Comparison of ENCODE assay signal across 8 cellular contexts in genomic region chr4:165327211-165328100, GRCh38. TPM values are rescaled to one million over a fixed set of nuclear protein-coding genes. Genes with fewer than 3 reads are reported as not detected.
DNase-seq lines count a peak whose midpoint lies in the region; ATAC-seq lines count a peak whose summit lies in the region.

Gene MSMO1, plus strand, starts transcription at chr4:165327669. Its CDS starts 5,702 bp downstream, at chr4:165333371.

- no peaks in the 10 kb centered on the region for H3K27me3 Mint-ChIP-seq in memory B cell

- no peaks in the 10 kb centered on the region for H3K36me3 ChIP-seq in endocrine pancreas (ENCODE audit: control insufficient read depth, insufficient read depth, low read length)

- peaks cover 14% of the 10 kb centered on the region for H3K36me3 Mint-ChIP-seq in memory B cell

- H3K4me3 ChIP-seq in endocrine pancreas (ENCODE audit: control insufficient read depth, insufficient read depth, low read length): peak within 1 kb of the TSS; percentile 93

- peak; percentile 98 for DNase-seq in Caki2 (ENCODE audit: low read depth)
- DNase-seq in HUDEP-2 (lab: John Stamatoyannopoulos, UW; ENCODE audit: unreplicated experiment in 76 of 76): peak; percentile 47 to 99 (median 97)
- DNase-seq in NOMO-1 treated with dmso at 0.1 percent for 144 hours (lab: John Stamatoyannopoulos, UW; ENCODE audit: unreplicated experiment): peak; percentile 97
- peak; percentile 84 to 96 (median 90) for DNase-seq in activated CD8-positive, alpha-beta memory T cell treated with anti-CD3 and anti-CD28 coated beads for 48 hours (ENCODE audit: low read depth in 2 of 3, low spot score in 2 of 3)
- DNase-seq in memory B cell (ENCODE audit: low spot score in 2 of 2): peak; percentile 91 to 97
- peak; percentile 97 for DNase-seq in stimulated activated CD8-positive, alpha-beta memory T cell treated with anti-CD3 and anti-CD28 coated beads, Interleukin-12 subunit alpha, Interleukin-12 subunit beta, amount 100 ng/mL, for 24 hours (ENCODE audit: extremely low read depth)

- H3K27ac Mint-ChIP-seq in memory B cell: no peak within 1 kb of the TSS

- H3K9ac ChIP-seq in endocrine pancreas (ENCODE audit: control insufficient read depth, insufficient read depth, low read length): peak within 1 kb of the TSS; percentile 83

- no peaks in the 10 kb centered on the region for H3K4me1 ChIP-seq in endocrine pancreas (ENCODE audit: control insufficient read depth, insufficient read depth, low read length)

- no peak within 1 kb of the TSS for H3K4me3 Mint-ChIP-seq in memory B cell

- in situ Hi-C loops in Caki2 (cut with HindIII; ENCODE audit: low pct_unique_long_range_greater_than_20kb, low sequenced_read_pairs): no loop called here

- H3K27me3 ChIP-seq in endocrine pancreas (ENCODE audit: control insufficient read depth, insufficient read depth, low read length): no peaks in the 10 kb centered on the region

- no peaks in the 10 kb centered on the region for H3K9me3 Mint-ChIP-seq in memory B cell

- H3K4me1 Mint-ChIP-seq in memory B cell: peaks cover 26% of the 10 kb centered on the region

- ATAC-seq in GM21390 (IDR thresholded peaks at IDR 0.05; ENCODE audit: unreplicated experiment) (peak; percentile 96), memory B cell (ENCODE audit: low read depth) (peak; percentile 93)

- no peaks in the 10 kb centered on the region for H3K9me3 ChIP-seq in endocrine pancreas (ENCODE audit: control insufficient read depth, low read length)

RNA-seq across cellular contexts. Expression of gene MSMO1, which starts in this region (rescaled TPM):
- total RNA-seq in Caki2 (2014; rRNA removed; shearing (Covaris generic); ENCODE audit: low replicate concordance): 141 and 152 TPM in 2 replicates

Comparison
In these comparisons a context has a peak if more than half of its experiments do, and no peak if none do; other contexts are left out.
1. Peak in every context shown above with its lines: DNase-seq, ATAC-seq and H3K4me3 ChIP-seq.